8 cellular contexts compared by ENCODE assay signal in genomic region chr3:187935623-187936156, GRCh38.
A peak's percentile ranks its signal among the peaks of the same experiment; 100 is the strongest.
DNase-seq lines count a peak whose midpoint lies in the region; ATAC-seq, FAIRE-seq and TF ChIP-seq lines count a peak whose summit lies in the region.

No MANE protein-coding gene starts in this region.

- no peaks in the 10 kb centered on the region for H3K79me2 ChIP-seq in endothelial cell of umbilical vein (ENCODE audit: control insufficient read depth, insufficient read depth, low read length)

- H3K4me1 ChIP-seq in endothelial cell of umbilical vein (ENCODE audit: control insufficient read depth, extremely low read depth, insufficient read depth, low read length), result no peaks in the 10 kb centered on the region

- CTCF ChIA-PET in endothelial cell of umbilical vein (lab: Charles Lee), result interaction anchor here (1.3 kb wide), 1 partner anchor 8 kb away, joined by 3 read pairs; no protein-coding TSS in a partner anchor
- CTCF ChIA-PET in HEK293T (lab: Yijun Ruan, JAX), result no interaction called here

- no peaks in the 10 kb centered on the region for H4K20me1 ChIP-seq in endothelial cell of umbilical vein (replicated peaks; ENCODE audit: control insufficient read depth, extremely low read depth, insufficient read depth, low read length)

- peak overlapping the region; percentile 47 for H2AFZ ChIP-seq in endothelial cell of umbilical vein (ENCODE audit: low read depth, low read length)

- FAIRE-seq in endothelial cell of umbilical vein (lab: Jason Lieb, UNC), result no peak

- H3K9me3 ChIP-seq in endothelial cell of umbilical vein (replicated peaks; ENCODE audit: control insufficient read depth, insufficient read depth, low read length), result no peaks in the 10 kb centered on the region

- peaks cover 5 to 10% of the 10 kb centered on the region in 2 experiments for H3K27me3 ChIP-seq in endothelial cell of umbilical vein (ENCODE audit: control insufficient read depth in 2 of 2, insufficient read depth in 2 of 2, low read length in 2 of 2)

- H3K27ac ChIP-seq in endothelial cell of umbilical vein (ENCODE audit: insufficient read depth, low read depth, low read length), result no peak overlapping the region

- no peak overlapping the region for H3K4me3 ChIP-seq in endothelial cell of umbilical vein (replicated peaks in 1 of 3; ENCODE audit: insufficient read depth in 1 of 3, low read depth in 1 of 3, low read length in 3 of 3)

- H3K36me3 ChIP-seq in endothelial cell of umbilical vein (ENCODE audit: control insufficient read depth in 2 of 2, extremely low read depth in 1 of 2, insufficient read depth in 2 of 2, low read length in 2 of 2), result no peaks in the 10 kb centered on the region

- no peak overlapping the region for H3K4me2 ChIP-seq in endothelial cell of umbilical vein (ENCODE audit: insufficient read depth, low read length)

- no peak overlapping the region for H3K9ac ChIP-seq in endothelial cell of umbilical vein (replicated peaks; ENCODE audit: extremely low read depth, insufficient read depth, low read length)

- TF ChIP-seq POLR2A in endothelial cell of umbilical vein (IDR thresholded peaks at IDR 0.05; ENCODE audit: low read depth, low read length), result no peak

- BruUV-seq in endothelial cell of umbilical vein (replicated peaks; lab: Mats Ljungman, UMichigan), result no TSS peak

- intact Hi-C loops in endothelial cell of umbilical vein (cut with micrococcal nuclease), result no loop called here
- intact Hi-C loops in posterior vena cava (cut with DNase I), result no loop called here

- dilution Hi-C loops in endothelial cell of umbilical vein (cut with MboI; ENCODE audit: extremely low pct_ligation_motif_present, low sequenced_read_pairs), result no loop called here

- no peaks in the 10 kb centered on the region for H3K9me1 ChIP-seq in endothelial cell of umbilical vein (replicated peaks; ENCODE audit: control insufficient read depth, extremely low read depth, insufficient read depth, low read length)

- POLR2A ChIA-PET in endothelial cell of umbilical vein (lab: Charles Lee), result no interaction called here
- POLR2A ChIA-PET in HEK293T (lab: Yijun Ruan, JAX), result no interaction called here

- DNase-seq in NOMO-1 treated with dmso at 0.1 percent for 144 hours (lab: John Stamatoyannopoulos, UW; ENCODE audit: unreplicated experiment) (peak; percentile 83), endothelial cell of umbilical vein (ENCODE audit: low read depth, low spot score) (no peak), epidermal melanocyte (ENCODE audit: insufficient read length, low spot score) (no peak), posterior vena cava (ENCODE audit: low spot score) (no peak), cortex of kidney (lab: John Stamatoyannopoulos, UW) (no peak), HEK293T (ENCODE audit: extremely low spot score) (no peak)

- ATAC-seq in GM18873 (IDR thresholded peaks at IDR 0.05; ENCODE audit: low FRiP score, unreplicated experiment), result peak; percentile 95
- peak; percentile 98 for ATAC-seq in HG02642 (IDR thresholded peaks at IDR 0.05; ENCODE audit: poor library complexity, unreplicated experiment)

- TF ChIP-seq CTCF in endothelial cell of umbilical vein (IDR thresholded peaks at IDR 0.05; ENCODE audit: extremely low read depth in 1 of 2, insufficient read depth in 1 of 2, low read depth in 1 of 2, low read length in 2 of 2), result no peak

TF ChIP-seq in endothelial cell of umbilical vein, 7 proteins besides CTCF, POLR2A, EP300 and RAD21:
- no peak for TF ChIP-seq FOS (IDR thresholded peaks at IDR 0.05; ENCODE audit: borderline replicate concordance, insufficient read depth, low read length)
- TF ChIP-seq POLR2AphosphoS5 (IDR thresholded peaks at IDR 0.05; ENCODE audit: insufficient read depth, low read depth, low read length), result no peak
- no peak for TF ChIP-seq MAX (IDR thresholded peaks at IDR 0.05; ENCODE audit: insufficient read depth, insufficient read length)
- TF ChIP-seq JUN (IDR thresholded peaks at IDR 0.05; ENCODE audit: borderline replicate concordance, insufficient read depth, insufficient read length, low read depth), result no peak

TF ChIP-seq in HEK293T, 16 proteins besides CTCF, POLR2A, EP300 and RAD21:
- no peak for TF ChIP-seq SUZ12 (IDR thresholded peaks at IDR 0.05)
- no peak for TF ChIP-seq HDGF (IDR thresholded peaks at IDR 0.05; ENCODE audit: borderline replicate concordance)
- TF ChIP-seq CTBP1 (IDR thresholded peaks at IDR 0.05; ENCODE audit: borderline replicate concordance), result no peak
- TF ChIP-seq FOXA1 (IDR thresholded peaks at IDR 0.05), result no peak
- TF ChIP-seq TARDBP (IDR thresholded peaks at IDR 0.05), result no peak
- no peak for TF ChIP-seq FOXK2 (IDR thresholded peaks at IDR 0.05)
- TF ChIP-seq FOXM1 (IDR thresholded peaks at IDR 0.05; ENCODE audit: borderline replicate concordance), result no peak
- TF ChIP-seq ARNT (IDR thresholded peaks at IDR 0.05), result no peak
- TF ChIP-seq BHLHE40 (IDR thresholded peaks at IDR 0.05; ENCODE audit: borderline replicate concordance), result no peak
